ENCODE assay signal across 17 cellular contexts in genomic region chr17:14340968-14341412, GRCh38. TPM values are rescaled to one million over a fixed set of nuclear protein-coding genes. Genes with fewer than 3 reads are reported as not detected.
DNase-seq lines count a peak whose midpoint lies in the region; ATAC-seq, FAIRE-seq and TF ChIP-seq lines count a peak whose summit lies in the region.
"Had no signal": no experiment of that assay in that cellular context is flagged by ENCODE, and none has a peak within 500 bp of the region (broad histone marks: within the 10 kb centered on the region; RNA-seq: fewer than 3 reads in every experiment).

No MANE protein-coding gene starts in this region.

- peaks cover 58% of the 10 kb centered on the region for H3K4me1 Mint-ChIP-seq in CD4-positive, alpha-beta T cell (ENCODE audit: low read depth)
- H3K4me1 Mint-ChIP-seq in activated T-helper 1 cell treated with anti-CD3 and anti-CD28 coated beads, Interleukin-12 subunit alpha, Interleukin-12 subunit beta, Interleukin-2, Interleukin-4 antibody, amounts not matched to agents 30 ng/mL and 10 ng/mL and 1 ng/mL, durations not matched to agents 14 hours and 24 hours and 36 hours (ENCODE audit: low read depth): peaks cover 40% of the 10 kb centered on the region

- CTCF ChIA-PET in CD4-positive, alpha-beta T cell (lab: Charles Lee): no interaction called here
- CTCF ChIA-PET in HepG2 (lab: Yijun Ruan, JAX; ENCODE audit: low intra/inter-chr PET ratio, low total read pairs): no interaction called here

- POLR2A ChIA-PET in CD4-positive, alpha-beta T cell (lab: Charles Lee): no interaction called here
- POLR2A ChIA-PET in HepG2 (lab: Yijun Ruan, JAX): no interaction called here

- peaks cover 16% of the 10 kb centered on the region for H4K20me1 ChIP-seq in HepG2 (ENCODE audit: insufficient read depth, low read length)

- DNase-seq in AG08396 (ENCODE audit: low spot score): peak; percentile 15
- no peak for DNase-seq in CD4-positive, alpha-beta T cell
- DNase-seq in activated T-helper 1 cell treated with anti-CD3 and anti-CD28 coated beads, Interleukin-12 subunit alpha, Interleukin-12 subunit beta, Interleukin-2, Interleukin-4 antibody, amounts not matched to agents 30 ng/mL and 10 ng/mL and 1 ng/mL, durations not matched to agents 14 hours and 24 hours and 36 hours (ENCODE audit: low spot score): no peak
- no peak for DNase-seq in HepG2 (ENCODE audit: low spot score)
- no peak for DNase-seq in GM12892 (ENCODE audit: insufficient read length)
- DNase-seq in RKO (ENCODE audit: low spot score): no peak
- DNase-seq: DMS79, KBM-7, left ventricle myocardium inferior, NCI-H2081 treated with DMSO at 0.1 percent for 48 hours had no signal

- peak overlapping the region; percentile 78 for H3K27ac Mint-ChIP-seq in CD4-positive, alpha-beta T cell
- H3K27ac Mint-ChIP-seq in activated T-helper 1 cell treated with anti-CD3 and anti-CD28 coated beads, Interleukin-12 subunit alpha, Interleukin-12 subunit beta, Interleukin-2, Interleukin-4 antibody, amounts not matched to agents 30 ng/mL and 10 ng/mL and 1 ng/mL, durations not matched to agents 14 hours and 24 hours and 36 hours: peak overlapping the region; percentile 63

- H3K27me3 ChIP-seq in CD4-positive, alpha-beta T cell (ENCODE audit: control insufficient read depth, insufficient read depth, low read length): no peaks in the 10 kb centered on the region
- no peaks in the 10 kb centered on the region for H3K27me3 ChIP-seq in HepG2 (ENCODE audit: control insufficient read depth in 1 of 2, insufficient read depth in 2 of 2, low read length in 2 of 2)
- H3K27me3 ChIP-seq: tibial nerve had no signal

- no peak overlapping the region for H3K9ac ChIP-seq in HepG2 (ENCODE audit: insufficient read depth, low read depth, low read length)

- no peak for TF ChIP-seq POLR2A in HepG2 (IDR thresholded peaks at IDR 0.05; ENCODE audit: insufficient read depth in 1 of 2, low read depth in 2 of 2, low read length in 2 of 2)
- no peak for TF ChIP-seq POLR2A in GM12892 (IDR thresholded peaks at IDR 0.05; ENCODE audit: low read depth, low read length)

- ATAC-seq in CD4-positive, alpha-beta T cell (ENCODE audit: poor library complexity): no peak
- ATAC-seq in HepG2 (no peak), HG02610 (IDR thresholded peaks at IDR 0.05; ENCODE audit: unreplicated experiment) (no peak)
- ATAC-seq: Panc1 had no signal

- no peaks in the 10 kb centered on the region for H3K9me3 Mint-ChIP-seq in CD4-positive, alpha-beta T cell
- H3K9me3 Mint-ChIP-seq in activated T-helper 1 cell treated with anti-CD3 and anti-CD28 coated beads, Interleukin-12 subunit alpha, Interleukin-12 subunit beta, Interleukin-2, Interleukin-4 antibody, amounts not matched to agents 30 ng/mL and 10 ng/mL and 1 ng/mL, durations not matched to agents 14 hours and 24 hours and 36 hours: no peaks in the 10 kb centered on the region
- H3K9me3 Mint-ChIP-seq: central memory CD8-positive, alpha-beta T cell had no signal

- H3K4me3 Mint-ChIP-seq in CD4-positive, alpha-beta T cell: peak overlapping the region; percentile 7
- no peak overlapping the region for H3K4me3 Mint-ChIP-seq in activated T-helper 1 cell treated with anti-CD3 and anti-CD28 coated beads, Interleukin-12 subunit alpha, Interleukin-12 subunit beta, Interleukin-2, Interleukin-4 antibody, amounts not matched to agents 30 ng/mL and 10 ng/mL and 1 ng/mL, durations not matched to agents 14 hours and 24 hours and 36 hours
- H3K4me3 Mint-ChIP-seq: central memory CD8-positive, alpha-beta T cell had no signal

- in situ Hi-C loops in HepG2 (cut with HindIII; ENCODE audit: extremely low pct_ligation_motif_present, low pct_unique_long_range_greater_than_20kb): no loop called here

- no peak overlapping the region for H2AFZ ChIP-seq in HepG2 (ENCODE audit: low read length)

- TF ChIP-seq EP300 in HepG2 (IDR thresholded peaks at IDR 0.05; ENCODE audit: low read depth in 2 of 2, low read length in 2 of 2) (no peak), HepG2 (CRISPR knock-in tag; IDR thresholded peaks at IDR 0.05; ENCODE audit: borderline replicate concordance) (no peak)

- intact Hi-C loops in CD4-positive, alpha-beta T cell (cut with DNase I, micrococcal nuclease): no loop called here
- intact Hi-C loops in activated T-helper 1 cell treated with anti-CD3 and anti-CD28 coated beads, Interleukin-12 subunit alpha, Interleukin-12 subunit beta, Interleukin-2, Interleukin-4 antibody, amounts not matched to agents 30 ng/mL and 10 ng/mL and 1 ng/mL, durations not matched to agents 14 hours and 24 hours and 36 hours (cut with micrococcal nuclease): no loop called here
- intact Hi-C loops in HepG2 (cut with micrococcal nuclease; ENCODE audit: unreplicated experiment): no loop called here

- peak overlapping the region; percentile 32 for H3K27ac ChIP-seq in CD4-positive, alpha-beta T cell (ENCODE audit: low read depth, low read length)
- no peak overlapping the region for H3K27ac ChIP-seq in HepG2 (ENCODE audit: extremely low read length, insufficient read depth, low read length)
- H3K27ac ChIP-seq: C4-2B, HL-60, left ventricle myocardium inferior, tibial nerve had no signal

- FAIRE-seq in HepG2 (lab: Jason Lieb, UNC) (no peak), GM12892 (lab: Jason Lieb, UNC) (no peak)

- no peak overlapping the region for H3K4me2 ChIP-seq in HepG2 (ENCODE audit: low read depth, low read length)
- H3K4me2 ChIP-seq: smooth muscle cell had no signal

- TF ChIP-seq CTCF in CD4-positive, alpha-beta T cell (IDR thresholded peaks at IDR 0.05): no peak
- TF ChIP-seq CTCF in HepG2 (CRISPR knock-in tag; IDR thresholded peaks at IDR 0.05): no peak

- H3K36me3 ChIP-seq in HepG2 (replicated peaks in 1 of 2; ENCODE audit: control insufficient read depth in 1 of 2, insufficient read depth in 2 of 2, low read length in 2 of 2): peaks cover 10 to 30% of the 10 kb centered on the region in 2 experiments
- H3K36me3 ChIP-seq: left ventricle myocardium inferior, tibial nerve had no signal

- H3K4me1 ChIP-seq in HepG2 (ENCODE audit: insufficient read depth, low read length): peaks cover 31% of the 10 kb centered on the region
- H3K4me1 ChIP-seq: tibial nerve had no signal

- WGBS in HepG2 (ENCODE audit: low lambda C conversion rate): 89% methylated on average over 5 of the region's 5 CpGs

- BruUV-seq in HepG2 (replicated peaks; lab: Mats Ljungman, UMichigan): no TSS peak

- H3K4me3 ChIP-seq in HepG2 (replicated peaks in 1 of 3; ENCODE audit: insufficient read depth in 1 of 3, low read depth in 2 of 3, low read length in 3 of 3): no peak overlapping the region
- H3K4me3 ChIP-seq: left ventricle myocardium inferior, smooth muscle cell, tibial nerve had no signal

- no peak for TF ChIP-seq RAD21 in HepG2 (CRISPR knock-in tag; IDR thresholded peaks at IDR 0.05)

- H3K36me3 Mint-ChIP-seq in CD4-positive, alpha-beta T cell (ENCODE audit: low read depth): peaks cover 53% of the 10 kb centered on the region
- H3K36me3 Mint-ChIP-seq in activated T-helper 1 cell treated with anti-CD3 and anti-CD28 coated beads, Interleukin-12 subunit alpha, Interleukin-12 subunit beta, Interleukin-2, Interleukin-4 antibody, amounts not matched to agents 30 ng/mL and 10 ng/mL and 1 ng/mL, durations not matched to agents 14 hours and 24 hours and 36 hours (ENCODE audit: low read depth): peaks cover 31% of the 10 kb centered on the region

- H3K79me2 ChIP-seq in HepG2 (ENCODE audit: insufficient read depth, low read length): peaks cover 79% of the 10 kb centered on the region

- H3K27me3 Mint-ChIP-seq in CD4-positive, alpha-beta T cell: no peaks in the 10 kb centered on the region
- no peaks in the 10 kb centered on the region for H3K27me3 Mint-ChIP-seq in activated T-helper 1 cell treated with anti-CD3 and anti-CD28 coated beads, Interleukin-12 subunit alpha, Interleukin-12 subunit beta, Interleukin-2, Interleukin-4 antibody, amounts not matched to agents 30 ng/mL and 10 ng/mL and 1 ng/mL, durations not matched to agents 14 hours and 24 hours and 36 hours (ENCODE audit: insufficient read depth)
- H3K27me3 Mint-ChIP-seq: central memory CD8-positive, alpha-beta T cell had no signal

- H3K9me3 ChIP-seq in CD4-positive, alpha-beta T cell (ENCODE audit: control insufficient read depth, low read length): no peaks in the 10 kb centered on the region
- no peaks in the 10 kb centered on the region for H3K9me3 ChIP-seq in HepG2 (ENCODE audit: low read length)
- H3K9me3 ChIP-seq: left ventricle myocardium inferior, tibial nerve had no signal

TF ChIP-seq in HepG2, 621 proteins besides CTCF, POLR2A, EP300 and RAD21 (continues in another document):
- TF ChIP-seq MAFF (IDR thresholded peaks at IDR 0.05; ENCODE audit: low read depth, low read length): 0 out of 2 replicates have a peak, but pooled peaks have one; percentile 3

RNA-seq across cellular contexts. Expression of gene HS3ST3B1, which starts 40.1 kb away (rescaled TPM):
- 10 to 100 TPM in 1 of 2 experiments, 1 to 10 TPM in 1; 9.3 to 11.5 TPM for total RNA-seq in CD4-positive, alpha-beta T cell
- 32.3 and 33.8 TPM in 2 replicates for total RNA-seq in activated T-helper 1 cell treated with anti-CD3 and anti-CD28 coated beads, Interleukin-12 subunit alpha, Interleukin-12 subunit beta, Interleukin-2, Interleukin-4 antibody, amounts not matched to agents 30 ng/mL and 10 ng/mL and 1 ng/mL, durations not matched to agents 14 hours and 24 hours and 36 hours
- 35.3 and 39.5 TPM in 2 replicates for total RNA-seq in HepG2 (2016; rRNA removed; fragmentation: Illumina TruSeq; extraction: Trizol)
- total RNA-seq in HepG2 (2016; cell fraction: cytosol; rRNA removed; fragmentation: Illumina TruSeq; extraction: Trizol; ENCODE audit: low read depth): 5.0 and 5.5 TPM in 2 replicates
- 33.5 and 37.1 TPM in 2 replicates for total RNA-seq in HepG2 (2016; cell fraction: insoluble cytoplasmic fraction; rRNA removed; fragmentation: Illumina TruSeq; extraction: Trizol)
- 21.9 and 24.5 TPM in 2 replicates for total RNA-seq in HepG2 (2016; cell fraction: membrane; rRNA removed; fragmentation: Illumina TruSeq; extraction: Trizol)
- total RNA-seq in HepG2 (2016; cell fraction: nucleus; rRNA removed; fragmentation: Illumina TruSeq; extraction: Trizol): 34.7 and 37.1 TPM in 2 replicates
- 14.6 and 15.7 TPM in 2 replicates for polyA plus RNA-seq in HepG2 (2011; rRNA removed)
- polyA plus RNA-seq in HepG2 (2011; cell fraction: cytosol; rRNA removed): 10.2 and 10.4 TPM in 2 replicates
- 16.6 and 20.5 TPM in 2 replicates for polyA plus RNA-seq in HepG2 (2011; cell fraction: nucleus; rRNA removed)
- polyA plus RNA-seq in HepG2 (2012): 15.3 and 18.6 TPM in 2 replicates
- polyA plus RNA-seq in HepG2 (2016; cell fraction: cytosol; fragmentation: Illumina TruSeq; extraction: Trizol; ENCODE audit: low read depth): 1.9 and 2.3 TPM in 2 replicates
- 19.7 and 21.9 TPM in 2 replicates for polyA plus RNA-seq in HepG2 (2016; cell fraction: insoluble cytoplasmic fraction; fragmentation: Illumina TruSeq; extraction: Trizol; ENCODE audit: low read depth)
- 7.2 and 7.3 TPM in 2 replicates for polyA plus RNA-seq in HepG2 (2016; cell fraction: membrane; fragmentation: Illumina TruSeq; extraction: Trizol; ENCODE audit: low read depth)
- polyA plus RNA-seq in HepG2 (2016; cell fraction: nucleus; fragmentation: Illumina TruSeq; extraction: Trizol; ENCODE audit: insufficient read depth, low read depth): 39.2 and 41.9 TPM in 2 replicates
- 67.6 TPM in 1 of 2 replicates, not detected in the other for polyA minus RNA-seq in HepG2 (2011; rRNA and poly(A)+ RNA removed; ENCODE audit: low replicate concordance)
- 34.2 and 35.7 TPM in 2 replicates for polyA minus RNA-seq in HepG2 (2011; cell fraction: cytosol; rRNA and poly(A)+ RNA removed)
- 25.6 and 26.4 TPM in 2 replicates for polyA minus RNA-seq in HepG2 (2011; cell fraction: nucleus; rRNA and poly(A)+ RNA removed)
- 0.89 TPM for polyA plus RNA-seq in GM12892 (2012; ENCODE audit: missing spikeins)
